ENCODE assay signal across 19 cellular contexts in the genomic region with DNA sequence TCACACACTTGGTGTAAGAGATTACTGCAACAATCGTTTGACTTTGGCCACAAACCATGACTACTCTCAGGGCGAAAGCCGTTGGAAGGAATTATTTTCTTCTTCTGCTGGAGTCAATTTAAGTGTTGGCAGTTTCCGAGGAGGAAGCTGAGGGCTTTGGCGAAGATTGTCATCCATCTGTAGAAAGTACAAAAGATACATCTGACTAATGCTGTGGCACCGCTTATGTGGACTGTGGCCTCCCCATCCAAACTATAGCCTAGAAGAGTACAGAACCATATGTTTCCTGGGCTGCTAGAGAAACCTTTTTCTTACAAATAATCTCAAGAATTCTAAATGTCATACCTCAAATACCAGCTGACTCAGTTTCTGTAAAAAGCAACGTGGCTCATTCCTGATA. TPM values are rescaled to one million over a fixed set of nuclear protein-coding genes. Genes with fewer than 3 reads are reported as not detected.
DNase-seq lines count a peak whose midpoint lies in the region; ATAC-seq and TF ChIP-seq lines count a peak whose summit lies in the region.
"Had no signal": no experiment of that assay in that cellular context is flagged by ENCODE, and none has a peak within 500 bp of the region (broad histone marks: within the 10 kb centered on the region; RNA-seq: fewer than 3 reads in every experiment).

No MANE protein-coding gene starts in this region.

- TF ChIP-seq CTCF in AG10803 (conservative IDR thresholded peaks at IDR 0.05; ENCODE audit: low read length) (no peak), OCI-LY7 (conservative IDR thresholded peaks at IDR 0.05; ENCODE audit: low read length) (no peak), nephron progenitor cell (IDR thresholded peaks at IDR 0.05) (no peak), brain microvascular endothelial cell (IDR thresholded peaks at IDR 0.05; ENCODE audit: low read depth, low read length, missing control alignments) (no peak)

- intact Hi-C loops in OCI-LY7 (cut with micrococcal nuclease; ENCODE audit: unreplicated experiment) = loop anchor here (2.0 to 10.0 kb wide), 3 partner anchors 97 to 271 kb away; partner anchors contain the start of gene SERINC5

- no peaks in the 10 kb centered on the region for H3K27me3 Mint-ChIP-seq in T-helper 2 cell treated with Interferon-gamma antibody and Interleukin-4, amounts not matched to agents 5 μg/mL and 100 μg/mL, for 36 hours (ENCODE audit: low read depth)
- H3K27me3 Mint-ChIP-seq in activated naive CD8-positive, alpha-beta T cell treated with anti-CD3 and anti-CD28 coated beads, Interleukin-2, amount 50 U/mL, for 24 hours = no peaks in the 10 kb centered on the region
- no peaks in the 10 kb centered on the region for H3K27me3 Mint-ChIP-seq in nephron progenitor cell (ENCODE audit: low read depth, poor library complexity)
- H3K27me3 Mint-ChIP-seq: CD4-positive, alpha-beta memory T cell had no signal

- CTCF ChIA-PET in OCI-LY7 (lab: Charles Lee; ENCODE audit: unreplicated experiment) = no interaction called here

- H3K4me3 ChIP-seq in AG10803 (ENCODE audit: low read length) (no peak overlapping the region), OCI-LY7 (ENCODE audit: low read depth, low read length, poor library complexity, severe bottlenecking) (no peak overlapping the region), brain microvascular endothelial cell (ENCODE audit: low read depth, low read length) (no peak overlapping the region)

- peaks cover 36% of the 10 kb centered on the region; the same call in 1 of the 2 replicates for H3K79me2 ChIP-seq in OCI-LY7 (ENCODE audit: insufficient read depth, low read depth, low read length)

- peaks cover 57% of the 10 kb centered on the region for H3K4me1 Mint-ChIP-seq in T-helper 2 cell treated with Interferon-gamma antibody and Interleukin-4, amounts not matched to agents 5 μg/mL and 100 μg/mL, for 36 hours (ENCODE audit: low read depth)
- peaks cover 77% of the 10 kb centered on the region for H3K4me1 Mint-ChIP-seq in activated naive CD8-positive, alpha-beta T cell treated with anti-CD3 and anti-CD28 coated beads, Interleukin-2, amount 50 U/mL, for 24 hours
- H3K4me1 Mint-ChIP-seq in nephron progenitor cell = no peaks in the 10 kb centered on the region

- H3K4me2 ChIP-seq in OCI-LY7 (ENCODE audit: low read length) = no peak overlapping the region

- H3K4me3 Mint-ChIP-seq in T-helper 2 cell treated with Interferon-gamma antibody and Interleukin-4, amounts not matched to agents 5 μg/mL and 100 μg/mL, for 36 hours = no peak overlapping the region
- no peak overlapping the region for H3K4me3 Mint-ChIP-seq in activated naive CD8-positive, alpha-beta T cell treated with anti-CD3 and anti-CD28 coated beads, Interleukin-2, amount 50 U/mL, for 24 hours
- H3K4me3 Mint-ChIP-seq in nephron progenitor cell = no peak overlapping the region
- H3K4me3 Mint-ChIP-seq: CD4-positive, alpha-beta memory T cell had no signal

- POLR2A ChIA-PET in OCI-LY7 (lab: Charles Lee) = interaction anchor here (0.8 to 2.0 kb wide), 3 partner anchors 9 to 271 kb away, joined by 3 to 4 read pairs (median 3); no protein-coding TSS in a partner anchor

- H4K20me1 ChIP-seq in OCI-LY7 (ENCODE audit: insufficient read depth, low read length) = no peaks in the 10 kb centered on the region

- H3K36me3 Mint-ChIP-seq in T-helper 2 cell treated with Interferon-gamma antibody and Interleukin-4, amounts not matched to agents 5 μg/mL and 100 μg/mL, for 36 hours (ENCODE audit: low read depth) = peaks cover 82% of the 10 kb centered on the region
- peaks cover 82% of the 10 kb centered on the region for H3K36me3 Mint-ChIP-seq in activated naive CD8-positive, alpha-beta T cell treated with anti-CD3 and anti-CD28 coated beads, Interleukin-2, amount 50 U/mL, for 24 hours (ENCODE audit: low read depth)
- H3K36me3 Mint-ChIP-seq in nephron progenitor cell (ENCODE audit: low read depth) = peaks cover 88% of the 10 kb centered on the region

- H3K9me3 Mint-ChIP-seq in T-helper 2 cell treated with Interferon-gamma antibody and Interleukin-4, amounts not matched to agents 5 μg/mL and 100 μg/mL, for 36 hours = no peaks in the 10 kb centered on the region
- no peaks in the 10 kb centered on the region for H3K9me3 Mint-ChIP-seq in activated naive CD8-positive, alpha-beta T cell treated with anti-CD3 and anti-CD28 coated beads, Interleukin-2, amount 50 U/mL, for 24 hours
- H3K9me3 Mint-ChIP-seq in nephron progenitor cell = no peaks in the 10 kb centered on the region
- H3K9me3 Mint-ChIP-seq: CD4-positive, alpha-beta memory T cell had no signal

- in situ Hi-C loops in brain microvascular endothelial cell (cut with HindIII; ENCODE audit: low pct_ligation_motif_present, low sequenced_read_pairs) = no loop called here

- peak; percentile 87 for ATAC-seq in activated naive CD8-positive, alpha-beta T cell treated with anti-CD3 and anti-CD28 coated beads, Interleukin-2, amount 50 U/mL, for 24 hours
- no peak for ATAC-seq in HG02885 (IDR thresholded peaks at IDR 0.05; ENCODE audit: poor library complexity, unreplicated experiment)

- peaks cover 89% of the 10 kb centered on the region for H3K36me3 ChIP-seq in OCI-LY7 (ENCODE audit: insufficient read depth, low read length)
- peaks cover 16% of the 10 kb centered on the region for H3K36me3 ChIP-seq in brain microvascular endothelial cell (replicated peaks)

- no TSS peak for BruUV-seq in OCI-LY7 (replicated peaks; lab: Mats Ljungman, UMichigan)

- peak; percentile 18 for DNase-seq in T-helper 2 cell treated with Interferon-gamma antibody and Interleukin-4, amounts not matched to agents 5 μg/mL and 100 μg/mL, for 36 hours (ENCODE audit: low spot score)
- DNase-seq in T-helper 2 cell (no peak), AG10803 (ENCODE audit: low read depth) (peak; percentile 47), OCI-LY7 (ENCODE audit: low spot score) (no peak), nephron progenitor cell (no peak), brain microvascular endothelial cell (no peak)
- DNase-seq in activated naive CD8-positive, alpha-beta T cell treated with anti-CD3 and anti-CD28 coated beads, Interleukin-2, amount 50 U/mL, for 24 hours = no peak
- DNase-seq: Calu3; CD4-positive, alpha-beta memory T cell; HCEC 1CT; NCI-H1417; NCI-H1930; NCI-H446; NK-92 treated with Interleukin-12 subunit alpha and Interleukin-12 subunit beta, amount 100 ng/mL, for 24 hours; OCI-M1; RPMI8226; SIG-M5 had no signal

- no peak overlapping the region for H3K27ac Mint-ChIP-seq in T-helper 2 cell treated with Interferon-gamma antibody and Interleukin-4, amounts not matched to agents 5 μg/mL and 100 μg/mL, for 36 hours
- H3K27ac Mint-ChIP-seq in activated naive CD8-positive, alpha-beta T cell treated with anti-CD3 and anti-CD28 coated beads, Interleukin-2, amount 50 U/mL, for 24 hours = peak overlapping the region; percentile 100
- no peak overlapping the region for H3K27ac Mint-ChIP-seq in nephron progenitor cell

- H3K27ac ChIP-seq in OCI-LY7 (ENCODE audit: low read depth, low read length, poor library complexity, severe bottlenecking) (peak overlapping the region; percentile 97), brain microvascular endothelial cell (no peak overlapping the region)
- H3K27ac ChIP-seq: 22Rv1 had no signal

- peaks cover 84% of the 10 kb centered on the region for H3K4me1 ChIP-seq in OCI-LY7 (ENCODE audit: insufficient read depth, low read length, poor library complexity, severe bottlenecking)

- no peaks in the 10 kb centered on the region for H3K27me3 ChIP-seq in brain microvascular endothelial cell (replicated peaks)

- H3K9me3 ChIP-seq in OCI-LY7 (ENCODE audit: low read length) = no peaks in the 10 kb centered on the region

- H2AFZ ChIP-seq in OCI-LY7 (ENCODE audit: low read length) = no peak overlapping the region

- H3K9me2 ChIP-seq in OCI-LY7 (ENCODE audit: insufficient read depth, low read length) = no peaks in the 10 kb centered on the region

RNA-seq across cellular contexts. Expression of gene MTX3, which starts 7.4 kb away (rescaled TPM):
- 19.2 and 26.0 TPM in 2 replicates for total RNA-seq in OCI-LY7 (2014; rRNA removed; shearing (Covaris generic))
- 53.6 and 67.3 TPM in 2 replicates for total RNA-seq in OCI-LY7 (2022)

RNA-seq across cellular contexts. Expression of gene THBS4, which starts 51.5 kb away (rescaled TPM):
- total RNA-seq in OCI-LY7 (2014; rRNA removed; shearing (Covaris generic)) = 1.8 and 4.5 TPM in 2 replicates
- 3.9 and 4.2 TPM in 2 replicates for total RNA-seq in OCI-LY7 (2022)

Comparison
In these comparisons a context has a peak if more than half of its experiments do, and no peak if none do; other contexts are left out.
1. DNase-seq: peak in T-helper 2 cell treated with Interferon-gamma antibody and Interleukin-4, amounts not matched to agents 5 μg/mL and 100 μg/mL, for 36 hours (single experiment) and AG10803 (single experiment); none in T-helper 2 cell (0 of 5), OCI-LY7 (single experiment), activated naive CD8-positive, alpha-beta T cell treated with anti-CD3 and anti-CD28 coated beads, Interleukin-2, amount 50 U/mL, for 24 hours (single experiment), nephron progenitor cell (single experiment) and brain microvascular endothelial cell (single experiment).